ENCODE assay signal across 34 cellular contexts in the genomic region with DNA sequence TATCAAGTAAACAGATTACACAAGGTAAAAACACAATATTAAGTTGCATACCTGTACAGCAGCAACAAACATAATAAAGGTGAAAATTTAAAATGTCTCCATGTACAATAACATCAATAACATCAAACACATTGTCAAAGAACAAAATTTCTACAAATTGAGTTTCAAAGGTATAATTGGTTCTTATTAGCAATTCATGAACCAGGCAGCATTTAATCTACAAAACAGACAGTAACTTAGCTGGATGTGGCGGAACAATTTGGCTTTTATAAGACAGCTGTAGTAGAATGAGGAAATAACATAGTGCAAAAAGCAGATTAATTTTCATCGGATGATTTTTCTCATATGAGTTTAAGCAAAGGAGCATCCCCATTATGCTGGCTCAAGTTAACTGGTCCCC.
"Had no signal": no experiment of that assay in that cellular context is flagged by ENCODE, and none has a peak within 500 bp of the region (broad histone marks: within the 10 kb centered on the region; RNA-seq: fewer than 3 reads in every experiment).

No MANE protein-coding gene starts in this region.

- H3K36me3 ChIP-seq: MG63 had no signal

- H3K4me3 ChIP-seq: MG63 had no signal

- DNase-seq: Karpas-422, Kasumi-1, MG63, MM.1S, MV-4-11, NCI-H1048, NCI-H1092, NCI-H1092 treated with DMSO at 0.1 percent for 48 hours, NCI-H1105, NCI-H1105 treated with DMSO at 0.1 percent for 48 hours, NCI-H1417, NCI-H1417 treated with DMSO at 0.1 percent for 48 hours, NCI-H1436, NCI-H1436 treated with DMSO at 0.1 percent for 48 hours, NCI-H146, NCI-H1694, NCI-H1694 treated with DMSO at 0.1 percent for 48 hours, NCI-H187, NCI-H187 treated with DMSO at 0.1 percent for 48 hours, NCI-H1930, NCI-H2029, NCI-H2029 treated with DMSO at 0.1 percent for 48 hours, NCI-H2081, NCI-H2081 treated with DMSO at 0.1 percent for 48 hours, NCI-H2107, NCI-H2171, NCI-H2171 treated with DMSO at 0.1 percent for 48 hours, NCI-H2227 treated with DMSO at 0.1 percent for 48 hours, NCI-H226, NCI-H345, NCI-H446, NCI-H446 treated with DMSO at 0.1 percent for 48 hours, NCI-H510A, NCI-H510A treated with DMSO at 0.1 percent for 48 hours had no signal
